7 cellular contexts compared by ENCODE assay signal in the genomic region with DNA sequence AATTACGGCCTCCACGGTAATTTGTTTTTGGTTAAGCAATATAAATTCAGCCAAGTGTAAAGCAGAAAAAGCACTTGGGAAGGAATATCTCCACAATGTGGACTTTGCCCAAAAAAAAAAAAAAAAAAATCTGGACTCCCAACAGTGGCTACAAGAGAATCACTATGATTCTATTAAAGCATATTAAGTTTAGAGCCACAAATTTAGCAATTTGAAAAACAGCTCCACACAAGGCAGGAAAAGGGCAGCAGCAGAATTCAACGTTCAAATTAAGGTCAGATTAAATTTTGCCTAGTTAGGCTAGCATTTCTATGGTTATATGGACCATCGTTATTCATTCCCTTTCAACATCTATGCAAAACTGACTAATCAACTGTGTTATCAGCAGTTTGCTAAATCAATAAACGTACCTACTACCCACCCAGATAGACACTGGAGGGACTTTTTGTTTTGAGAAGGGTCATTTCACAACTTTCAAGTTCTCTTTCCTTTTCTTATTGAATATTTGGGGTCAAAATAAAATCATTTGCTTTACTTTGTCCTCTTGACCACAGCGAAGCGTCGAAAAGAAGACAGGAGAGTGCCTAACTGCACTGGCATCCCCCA. TPM values are rescaled to one million over a fixed set of nuclear protein-coding genes. Genes with fewer than 3 reads are reported as not detected.
DNase-seq lines count a peak whose midpoint lies in the region; ATAC-seq and TF ChIP-seq lines count a peak whose summit lies in the region.

No MANE protein-coding gene starts in this region.

- no peaks in the 10 kb centered on the region for H3K36me3 ChIP-seq in mucosa of descending colon (ENCODE audit: low read depth)

- peak; percentile 0 for ATAC-seq in GM19023 (IDR thresholded peaks at IDR 0.05; ENCODE audit: unreplicated experiment)
- ATAC-seq in HG03025 (IDR thresholded peaks at IDR 0.05; ENCODE audit: low FRiP score, unreplicated experiment): peak; percentile 1
- no peak for ATAC-seq in mucosa of descending colon

- H3K4me3 ChIP-seq in astrocyte of the cerebellum (ENCODE audit: low read depth, low read length): peak overlapping the region; percentile 90
- H3K4me3 ChIP-seq in mucosa of descending colon: peak overlapping the region; percentile 44

- TF ChIP-seq CTCF in astrocyte of the cerebellum (IDR thresholded peaks at IDR 0.05; ENCODE audit: low read depth, low read length, missing control alignments) (no peak), mucosa of descending colon (IDR thresholded peaks at IDR 0.05) (no peak), GM10266 (IDR thresholded peaks at IDR 0.05; ENCODE audit: control insufficient read depth, insufficient read depth, low read depth, missing control alignments) (no peak)

- DNase-seq in astrocyte of the cerebellum (ENCODE audit: low read depth) (no peak), mucosa of descending colon (no peak), HPDE6-E6E7 (ENCODE audit: extremely low spot score) (no peak), GM10266 (ENCODE audit: extremely low spot score) (no peak), amniotic stem cell (lab: John Stamatoyannopoulos, UW) (no peak)

- H3K4me1 ChIP-seq in mucosa of descending colon (ENCODE audit: low read depth): peaks cover 9% of the 10 kb centered on the region

- in situ Hi-C loops in astrocyte of the cerebellum (cut with HindIII; ENCODE audit: low sequenced_read_pairs): no loop called here

- no peaks in the 10 kb centered on the region for H3K9me3 ChIP-seq in mucosa of descending colon

- intact Hi-C loops in mucosa of descending colon (cut with DNase I, micrococcal nuclease): no loop called here

RNA-seq across cellular contexts. Expression of a gene that starts 1.0 kb away (rescaled TPM):
- total RNA-seq in mucosa of descending colon: 10 to 100 TPM; 15.7 to 26.3 (median 20.9) TPM

RNA-seq across cellular contexts. Expression of a gene that starts 40.0 kb away (rescaled TPM):
- 10 to 100 TPM; 14.3 to 22.2 (median 17.1) TPM for total RNA-seq in mucosa of descending colon
